Comparison of ENCODE assay signal across 22 cellular contexts in genomic region chr15:101211897-101212296, GRCh38. TPM values are rescaled to one million over a fixed set of nuclear protein-coding genes. Genes with fewer than 3 reads are reported as not detected.
DNase-seq lines count a peak whose midpoint lies in the region; ATAC-seq, FAIRE-seq and TF ChIP-seq lines count a peak whose summit lies in the region.
"Had no signal": no experiment of that assay in that cellular context is flagged by ENCODE, and none has a peak within 500 bp of the region (broad histone marks: within the 10 kb centered on the region; RNA-seq: fewer than 3 reads in every experiment).

No MANE protein-coding gene starts in this region.

- H3K27ac ChIP-seq in neutrophil = peak overlapping the region; percentile 78
- H3K27ac ChIP-seq: C4-2B, SJCRH30 had no signal

- DNase-seq in activated T-cell treated with anti-CD3 and anti-CD28 coated beads, Interleukin-2, amount 50 U/mL, for 24 hours = no peak
- DNase-seq in activated T-cell treated with anti-CD3 and anti-CD28 coated beads, Interleukin-2, amount 50 U/mL, for 48 hours = no peak
- no peak for DNase-seq in GM12892 (ENCODE audit: insufficient read length)
- DNase-seq in MV-4-11 (lab: John Stamatoyannopoulos, UW) = no peak
- no peak for DNase-seq in DMS53 treated with DMSO at 0.1 percent for 48 hours (lab: John Stamatoyannopoulos, UW; ENCODE audit: unreplicated experiment)
- DNase-seq in activated CD4-positive, CD25-positive, alpha-beta regulatory T cell (lab: John Stamatoyannopoulos, UW) = no peak
- DNase-seq: AML-193, DMS53, EL, GF-D8, IMR-90, NCI-H1694, NCI-H2081, NCI-H2171, NCI-H345, NCI-H524, NCI-H774, SJCRH30 had no signal

- TF ChIP-seq POLR2A in GM12892 (IDR thresholded peaks at IDR 0.05; ENCODE audit: low read depth, low read length) = no peak

- ATAC-seq in activated T-helper 17 cell treated with anti-CD3 and anti-CD28 coated beads, Interleukin-2, amount 50 U/mL, for 72 hours (replicated peaks) = peak; percentile 43

- H3K4me3 ChIP-seq in neutrophil (ENCODE audit: low read depth in 1 of 2, low read length in 1 of 2) = no peak overlapping the region
- H3K4me3 ChIP-seq: SJCRH30 had no signal

- H3K4me1 ChIP-seq in neutrophil (ENCODE audit: control insufficient read depth in 1 of 2, insufficient read depth in 1 of 2, low read depth in 1 of 2, low read length in 1 of 2) = peaks cover 79 to 82% of the 10 kb centered on the region in 2 experiments

- H3K36me3 ChIP-seq in neutrophil = peaks cover 7% of the 10 kb centered on the region

- H3K27me3 Mint-ChIP-seq in activated T-cell treated with anti-CD3 and anti-CD28 coated beads, Interleukin-2, amount 50 U/mL, for 24 hours = no peaks in the 10 kb centered on the region
- no peaks in the 10 kb centered on the region for H3K27me3 Mint-ChIP-seq in activated T-helper 17 cell treated with anti-CD3 and anti-CD28 coated beads, Interleukin-2, amount 50 U/mL, for 72 hours

- H3K36me3 Mint-ChIP-seq in activated T-cell treated with anti-CD3 and anti-CD28 coated beads, Interleukin-2, amount 50 U/mL, for 24 hours (ENCODE audit: low read depth) = peaks cover 78% of the 10 kb centered on the region
- H3K36me3 Mint-ChIP-seq in activated T-helper 17 cell treated with anti-CD3 and anti-CD28 coated beads, Interleukin-2, amount 50 U/mL, for 72 hours (ENCODE audit: low read depth) = peaks cover 76% of the 10 kb centered on the region

- peaks cover 92% of the 10 kb centered on the region for H3K4me1 Mint-ChIP-seq in activated T-cell treated with anti-CD3 and anti-CD28 coated beads, Interleukin-2, amount 50 U/mL, for 24 hours (ENCODE audit: low read depth)
- peaks cover 72% of the 10 kb centered on the region for H3K4me1 Mint-ChIP-seq in activated T-helper 17 cell treated with anti-CD3 and anti-CD28 coated beads, Interleukin-2, amount 50 U/mL, for 72 hours

- TF ChIP-seq CTCF in neutrophil (IDR thresholded peaks at IDR 0.05) = no peak

- no peaks in the 10 kb centered on the region for H3K27me3 ChIP-seq in neutrophil
- H3K27me3 ChIP-seq: SJCRH30 had no signal

- H3K9me3 ChIP-seq in neutrophil = no peaks in the 10 kb centered on the region
- H3K9me3 ChIP-seq: SJCRH30 had no signal

- H3K27ac Mint-ChIP-seq in activated T-cell treated with anti-CD3 and anti-CD28 coated beads, Interleukin-2, amount 50 U/mL, for 24 hours = peak overlapping the region; percentile 50
- H3K27ac Mint-ChIP-seq in activated T-helper 17 cell treated with anti-CD3 and anti-CD28 coated beads, Interleukin-2, amount 50 U/mL, for 72 hours = peak overlapping the region; percentile 6

- H3K9me3 Mint-ChIP-seq in activated T-cell treated with anti-CD3 and anti-CD28 coated beads, Interleukin-2, amount 50 U/mL, for 24 hours = no peaks in the 10 kb centered on the region
- no peaks in the 10 kb centered on the region for H3K9me3 Mint-ChIP-seq in activated T-helper 17 cell treated with anti-CD3 and anti-CD28 coated beads, Interleukin-2, amount 50 U/mL, for 72 hours

- H3K4me3 Mint-ChIP-seq in activated T-cell treated with anti-CD3 and anti-CD28 coated beads, Interleukin-2, amount 50 U/mL, for 24 hours = no peak overlapping the region
- peak overlapping the region; percentile 10 for H3K4me3 Mint-ChIP-seq in activated T-helper 17 cell treated with anti-CD3 and anti-CD28 coated beads, Interleukin-2, amount 50 U/mL, for 72 hours

- peak; percentile 17 for FAIRE-seq in GM12892 (lab: Jason Lieb, UNC)
- FAIRE-seq: RCC 7860 had no signal

RNA-seq across cellular contexts. Expression of gene CHSY1, which starts 40.0 kb away (rescaled TPM):
- polyA plus RNA-seq in GM12892 (2012; ENCODE audit: missing spikeins) = 11.2 TPM
- total RNA-seq in activated T-helper 17 cell treated with anti-CD3 and anti-CD28 coated beads, Interleukin-2, amount 50 U/mL, for 72 hours = 100 to 1,000 TPM in 1 of 2 donors, 10 to 100 TPM in 1; 47.4 to 114 TPM
